In genomic region chr19:38841787-38842438, GRCh38 we compare ENCODE assay signal across 13 cellular contexts. TPM values are rescaled to one million over a fixed set of nuclear protein-coding genes. Genes with fewer than 3 reads are reported as not detected.
DNase-seq lines count a peak whose midpoint lies in the region; ATAC-seq, FAIRE-seq and TF ChIP-seq lines count a peak whose summit lies in the region.
"Had no signal": no experiment of that assay in that cellular context is flagged by ENCODE, and none has a peak within 500 bp of the region (broad histone marks: within the 10 kb centered on the region; RNA-seq: fewer than 3 reads in every experiment).

No MANE protein-coding gene starts in this region.

- in situ Hi-C loops in K562 (cut with MboI): no loop called here

- no peak for TF ChIP-seq CTCF in HCT116 (IDR thresholded peaks at IDR 0.05 in 2 of 3, conservative IDR thresholded peaks at IDR 0.05 in 1 of 3; ENCODE audit: borderline replicate concordance in 1 of 3, insufficient read depth in 1 of 3, low read depth in 2 of 3, low read length in 2 of 3)
- TF ChIP-seq CTCF in K562 (IDR thresholded peaks at IDR 0.05 in 2 of 3, conservative IDR thresholded peaks at IDR 0.05 in 1 of 3; ENCODE audit: insufficient read depth in 2 of 3, low read depth in 1 of 3, low read length in 3 of 3): no peak
- TF ChIP-seq CTCF in smooth muscle cell (IDR thresholded peaks at IDR 0.05; ENCODE audit: borderline replicate concordance, insufficient read depth, poor library complexity, severe bottlenecking): no peak

- CTCF ChIA-PET in HCT116 (lab: Charles Lee): no interaction called here
- CTCF ChIA-PET in K562 (lab: Yijun Ruan, JAX; ENCODE audit: low intra/inter-chr PET ratio): no interaction called here

- intact Hi-C loops in HCT116 (cut with micrococcal nuclease): no loop called here
- intact Hi-C loops in K562 (cut with micrococcal nuclease): no loop called here

- H3K9me1 ChIP-seq in K562 (ENCODE audit: control insufficient read depth, insufficient read depth, low read length): no peaks in the 10 kb centered on the region

- POLR2A ChIA-PET in HCT116 (lab: Charles Lee): no interaction called here
- POLR2A ChIA-PET in K562 (lab: Yijun Ruan, JAX): interaction anchor here (0.6 to 1.3 kb wide), 6 partner anchors 10 to 455 kb away, joined by 3 to 4 read pairs (median 3); partner anchors contain the start of gene ECH1

- WGBS in K562 (ENCODE audit: insufficient coverage, low coverage, missing lambda C conversion rate): 96% methylated on average over 19 of the region's 19 CpGs
- 97% methylated on average over 19 of the region's 19 CpGs for WGBS in smooth muscle cell (ENCODE audit: low lambda C conversion rate)

- H3F3A ChIP-seq in smooth muscle cell (ENCODE audit: low read depth): peaks cover 53% of the 10 kb centered on the region

- H3K9me2 ChIP-seq in HCT116 (ENCODE audit: insufficient read depth): no peaks in the 10 kb centered on the region

- no peak overlapping the region for H3K4me3 ChIP-seq in HCT116 (replicated peaks in 1 of 2; ENCODE audit: low read depth in 1 of 2, low read length in 2 of 2)
- no peak overlapping the region for H3K4me3 ChIP-seq in K562
- no peak overlapping the region for H3K4me3 ChIP-seq in smooth muscle cell

- TF ChIP-seq RAD21 in HCT116 (IDR thresholded peaks at IDR 0.05; ENCODE audit: low read depth) (no peak), K562 (CRISPR knock-in tag; conservative IDR thresholded peaks at IDR 0.05 in 1 of 2, IDR thresholded peaks at IDR 0.05 in 1 of 2) (no peak)

- H3K9me3 ChIP-seq in HCT116 (ENCODE audit: control insufficient read depth in 1 of 2, insufficient read depth in 1 of 2, low read depth in 1 of 2, low read length in 2 of 2) (no peaks in the 10 kb centered on the region), K562 (replicated peaks; ENCODE audit: control insufficient read depth, insufficient read depth, low read depth, low read length) (no peaks in the 10 kb centered on the region), smooth muscle cell (replicated peaks; ENCODE audit: low read depth) (no peaks in the 10 kb centered on the region)

- peaks cover 80 to 96% of the 10 kb centered on the region in 2 experiments for H3K36me3 ChIP-seq in HCT116 (ENCODE audit: control insufficient read depth in 1 of 2, insufficient read depth in 2 of 2, low read length in 2 of 2)
- H3K36me3 ChIP-seq in K562 (ENCODE audit: control insufficient read depth, insufficient read depth, low read length): peaks cover 99% of the 10 kb centered on the region
- H3K36me3 ChIP-seq in smooth muscle cell (ENCODE audit: low read depth): peaks cover 44% of the 10 kb centered on the region

- H4K20me1 ChIP-seq in HCT116 (ENCODE audit: insufficient read depth) (peaks cover 27% of the 10 kb centered on the region), K562 (replicated peaks; ENCODE audit: control insufficient read depth, insufficient read depth, low read length) (peaks cover 30% of the 10 kb centered on the region), smooth muscle cell (ENCODE audit: low read depth) (peaks cover 99% of the 10 kb centered on the region)

- H3K4me2 ChIP-seq in HCT116 (ENCODE audit: low read length) (no peak overlapping the region), K562 (ENCODE audit: insufficient read depth, low read length) (no peak overlapping the region), smooth muscle cell (no peak overlapping the region)

- ATAC-seq in HCT116 (no peak), K562 (no peak), HG02870 (IDR thresholded peaks at IDR 0.05; ENCODE audit: unreplicated experiment) (no peak), GM18907 (IDR thresholded peaks at IDR 0.05; ENCODE audit: unreplicated experiment) (no peak)

- no peak for TF ChIP-seq POLR2A in HCT116 (IDR thresholded peaks at IDR 0.05; ENCODE audit: borderline replicate concordance, extremely low read depth, insufficient read depth, insufficient read length)
- no peak for TF ChIP-seq POLR2A in K562 (conservative IDR thresholded peaks at IDR 0.05)

- no peak for TF ChIP-seq EP300 in K562 (IDR thresholded peaks at IDR 0.05; ENCODE audit: low read length)

- peaks cover 0 to 26% of the 10 kb centered on the region in 2 experiments; a peak in 2 of 4 replicates for H3K4me1 ChIP-seq in HCT116 (ENCODE audit: control insufficient read depth in 1 of 2, insufficient read depth in 2 of 2, low read length in 2 of 2)
- peaks cover 0 to 14% of the 10 kb centered on the region in 2 experiments; a peak in 4 of 5 replicates for H3K4me1 ChIP-seq in K562 (replicated peaks in 1 of 2; ENCODE audit: control insufficient read depth in 2 of 2, insufficient read depth in 2 of 2, low read length in 2 of 2)
- no peaks in the 10 kb centered on the region for H3K4me1 ChIP-seq in smooth muscle cell (ENCODE audit: low read depth)

- BruUV-seq in HCT116 (replicated peaks; lab: Mats Ljungman, UMichigan): TSS peak; percentile 0
- no TSS peak for BruUV-seq in K562 (replicated peaks; lab: Mats Ljungman, UMichigan)

- FAIRE-seq in K562 (lab: Jason Lieb, UNC) (no peak), GM19239 (lab: Jason Lieb, UNC) (no peak)
- FAIRE-seq: frontal cortex had no signal

- H2AFZ ChIP-seq in HCT116 (ENCODE audit: low read depth, low read length, poor library complexity, severe bottlenecking) (no peak overlapping the region), K562 (ENCODE audit: low read depth, low read length) (no peak overlapping the region), smooth muscle cell (ENCODE audit: low read depth) (no peak overlapping the region)

- H3K27ac ChIP-seq in HCT116 (ENCODE audit: low read depth, low read length): no peak overlapping the region
- peak overlapping the region; percentile 10; the same call in 1 of the 3 replicates for H3K27ac ChIP-seq in K562 (ENCODE audit: extremely low read depth, low read depth, low read length)
- peak overlapping the region; percentile 23 for H3K27ac ChIP-seq in smooth muscle cell (ENCODE audit: low read depth)

- H3K27me3 ChIP-seq in HCT116 (ENCODE audit: insufficient read depth, low read length) (no peaks in the 10 kb centered on the region), K562 (ENCODE audit: control insufficient read depth in 2 of 2, insufficient read depth in 2 of 2, low read length in 2 of 2) (no peaks in the 10 kb centered on the region), smooth muscle cell (ENCODE audit: low read depth) (no peaks in the 10 kb centered on the region)

- DNase-seq in HCT116 (ENCODE audit: low read depth, low spot score) (no peak), K562 (ENCODE audit: extremely low read depth in 1 of 4, low spot score in 3 of 4) (peak in 2 of 4 experiments; percentile 3 to 12), smooth muscle cell (lab: John Stamatoyannopoulos, UW; ENCODE audit: unreplicated experiment) (no peak), NCI-H446 treated with DMSO at 0.1 percent for 48 hours (lab: John Stamatoyannopoulos, UW) (no peak), GM19239 (ENCODE audit: insufficient read length, low spot score) (no peak)
- DNase-seq in activated CD4-positive, alpha-beta T cell treated with anti-CD3 and anti-CD28 coated beads for 48 hours: peak; percentile 44
- DNase-seq: NCI-H82 had no signal

- H3K79me2 ChIP-seq in HCT116 (ENCODE audit: insufficient read depth, low read length) (peaks cover 74% of the 10 kb centered on the region), K562 (ENCODE audit: control insufficient read depth, insufficient read depth, low read length) (peaks cover 60% of the 10 kb centered on the region), smooth muscle cell (ENCODE audit: low read depth) (peaks cover 69% of the 10 kb centered on the region)

- H3K9ac ChIP-seq in HCT116 (ENCODE audit: low read length) (no peak overlapping the region), K562 (ENCODE audit: insufficient read depth in 1 of 2, low read depth in 2 of 2, low read length in 2 of 2) (no peak overlapping the region; a peak in 1 of 4 replicates), smooth muscle cell (ENCODE audit: low read depth) (no peak overlapping the region)

- RAD21 ChIA-PET in HCT116 (lab: Charles Lee; ENCODE audit: low non-redundant PET in 1 of 2, low total read pairs in 2 of 2, uncharacterized antibody in 2 of 2, unreplicated experiment in 2 of 2): no interaction called here

RNA-seq across cellular contexts. Expression of gene HNRNPL, which starts 7.9 kb away (rescaled TPM):
- total RNA-seq in HCT116 (2021; ENCODE audit: unreplicated experiment) (551 TPM), K562 (2014; rRNA removed) (313 and 355 TPM in 2 replicates), K562 (2014; rRNA removed; fragmentation: Illumina TruSeq; extraction: Trizol) (375 and 414 TPM in 2 replicates), K562 (2015; rRNA removed; fragmentation: Illumina TruSeq; extraction: Trizol) (274 and 290 TPM in 2 replicates), K562 (2021) (579 and 605 TPM in 2 replicates), smooth muscle cell (170 and 174 TPM in 2 replicates)
- 391 and 470 TPM in 2 replicates for polyA plus RNA-seq in HCT116 (2012)
- 270 and 391 TPM in 2 replicates for total RNA-seq in K562 (2011; cell fraction: chromatin; rRNA removed; ENCODE audit: low replicate concordance)
- 228 and 234 TPM in 2 replicates for total RNA-seq in K562 (2011; cell fraction: nucleolus; rRNA removed)
- 270 and 297 TPM in 2 replicates for total RNA-seq in K562 (2011; cell fraction: nucleoplasm; rRNA removed)
- polyA plus RNA-seq in K562 (2011; rRNA removed) (284 and 572 TPM in 2 replicates), K562 (2014; fragmentation: Illumina TruSeq; extraction: Trizol) (550 and 610 TPM in 2 replicates), K562 (2014; fragmentation: Nextera tagmentation; extraction: Ambion mirVana) (10 to 100 TPM; 39.5 to 51.4 TPM), K562 (2014; rRNA removed) (271 and 299 TPM in 2 replicates), smooth muscle cell (158 and 173 TPM in 2 replicates)
- 251 and 262 TPM in 2 replicates for polyA plus RNA-seq in K562 (2011; cell fraction: cytosol; rRNA removed)
- polyA plus RNA-seq in K562 (2011; cell fraction: nucleus; rRNA removed): 342 and 362 TPM in 2 replicates
- polyA plus RNA-seq in K562 (2012): 353 and 512 TPM in 2 replicates
- polyA minus RNA-seq in K562 (2011; rRNA and poly(A)+ RNA removed): 359 and 423 TPM in 2 replicates
- 278 and 317 TPM in 2 replicates for polyA minus RNA-seq in K562 (2011; cell fraction: cytosol; rRNA and poly(A)+ RNA removed)
- 71.0 and 135 TPM in 2 replicates for polyA minus RNA-seq in K562 (2011; cell fraction: nucleus; rRNA and poly(A)+ RNA removed)

RNA-seq across cellular contexts. Expression of gene ECH1, which starts 10.3 kb away (rescaled TPM):
- total RNA-seq in HCT116 (2021; ENCODE audit: unreplicated experiment) (81.3 TPM), K562 (2014; rRNA removed) (67.3 and 69.6 TPM in 2 replicates), K562 (2014; rRNA removed; fragmentation: Illumina TruSeq; extraction: Trizol) (40.1 and 58.0 TPM in 2 replicates), K562 (2015; rRNA removed; fragmentation: Illumina TruSeq; extraction: Trizol) (84.9 and 98.2 TPM in 2 replicates), K562 (2021) (89.2 and 91.7 TPM in 2 replicates), smooth muscle cell (41.4 and 47.6 TPM in 2 replicates)
- polyA plus RNA-seq in HCT116 (2012): 110 and 119 TPM in 2 replicates
- 23.7 and 41.8 TPM in 2 replicates for total RNA-seq in K562 (2011; cell fraction: chromatin; rRNA removed; ENCODE audit: low replicate concordance)
- total RNA-seq in K562 (2011; cell fraction: nucleolus; rRNA removed): 32.6 and 33.9 TPM in 2 replicates
- total RNA-seq in K562 (2011; cell fraction: nucleoplasm; rRNA removed): 34.1 and 35.9 TPM in 2 replicates
- polyA plus RNA-seq in K562 (2011; rRNA removed) (67.3 and 115 TPM in 2 replicates), K562 (2014; fragmentation: Illumina TruSeq; extraction: Trizol) (133 TPM in 2 replicates), K562 (2014; fragmentation: Nextera tagmentation; extraction: Ambion mirVana) (10 to 100 TPM; 47.5 to 99.9 TPM), K562 (2014; rRNA removed) (55.2 and 118 TPM in 2 replicates), smooth muscle cell (142 and 154 TPM in 2 replicates)
- polyA plus RNA-seq in K562 (2011; cell fraction: cytosol; rRNA removed): 133 and 134 TPM in 2 replicates
- polyA plus RNA-seq in K562 (2011; cell fraction: nucleus; rRNA removed): 175 and 195 TPM in 2 replicates
- 242 and 243 TPM in 2 replicates for polyA plus RNA-seq in K562 (2012)
- 53.8 and 60.0 TPM in 2 replicates for polyA minus RNA-seq in K562 (2011; rRNA and poly(A)+ RNA removed)
- polyA minus RNA-seq in K562 (2011; cell fraction: cytosol; rRNA and poly(A)+ RNA removed): 38.6 and 49.9 TPM in 2 replicates
- 19.5 and 24.9 TPM in 2 replicates for polyA minus RNA-seq in K562 (2011; cell fraction: nucleus; rRNA and poly(A)+ RNA removed)

RNA-seq across cellular contexts. Expression of gene LGALS4, which starts 29.2 kb away (rescaled TPM):
- total RNA-seq in HCT116 (2021; ENCODE audit: unreplicated experiment) (0.86 TPM), K562 (2014; rRNA removed) (not detected in 2 replicates), K562 (2014; rRNA removed; fragmentation: Illumina TruSeq; extraction: Trizol) (not detected in 2 replicates), K562 (2015; rRNA removed; fragmentation: Illumina TruSeq; extraction: Trizol) (0.18 TPM in 1 of 2 replicates, not detected in the other), K562 (2021) (1.1 and 1.8 TPM in 2 replicates), smooth muscle cell (not detected in 2 replicates)
- polyA plus RNA-seq in HCT116 (2012): 0.19 and 0.36 TPM in 2 replicates
- 0.95 and 3.4 TPM in 2 replicates for total RNA-seq in K562 (2011; cell fraction: chromatin; rRNA removed; ENCODE audit: low replicate concordance)
- total RNA-seq in K562 (2011; cell fraction: nucleolus; rRNA removed): 2.1 and 2.7 TPM in 2 replicates
- 0.61 and 0.95 TPM in 2 replicates for total RNA-seq in K562 (2011; cell fraction: nucleoplasm; rRNA removed)
- polyA plus RNA-seq in K562 (2011; rRNA removed) (0.31 and 0.38 TPM in 2 replicates), K562 (2014; fragmentation: Illumina TruSeq; extraction: Trizol) (0.17 and 0.36 TPM in 2 replicates), K562 (2014; fragmentation: Nextera tagmentation; extraction: Ambion mirVana) (under 1 TPM in 1 of 2 experiments, not detected in 1; 0.08 TPM), K562 (2014; rRNA removed) (0.29 TPM in 1 of 2 replicates, not detected in the other), smooth muscle cell (1.3 and 2.4 TPM in 2 replicates)
- 0.25 and 0.96 TPM in 2 replicates for polyA plus RNA-seq in K562 (2011; cell fraction: cytosol; rRNA removed)
- polyA plus RNA-seq in K562 (2011; cell fraction: nucleus; rRNA removed): 3.1 and 3.7 TPM in 2 replicates
- 0.58 and 0.64 TPM in 2 replicates for polyA plus RNA-seq in K562 (2012)
- polyA minus RNA-seq in K562 (2011; rRNA and poly(A)+ RNA removed): 0.14 TPM in 1 of 2 replicates, not detected in the other
- not detected in 2 replicates for polyA minus RNA-seq in K562 (2011; cell fraction: cytosol; rRNA and poly(A)+ RNA removed)
- polyA minus RNA-seq in K562 (2011; cell fraction: nucleus; rRNA and poly(A)+ RNA removed): 0.67 TPM in 1 of 2 replicates, not detected in the other
- total RNA-seq: M059J, temporal lobe had no signal

RNA-seq across cellular contexts. Expression of gene RINL, which starts 36.2 kb away (rescaled TPM):
- 28.6 TPM for total RNA-seq in HCT116 (2021; ENCODE audit: unreplicated experiment)
- 27.0 and 28.7 TPM in 2 replicates for polyA plus RNA-seq in HCT116 (2012)
- total RNA-seq in K562 (2011; cell fraction: chromatin; rRNA removed; ENCODE audit: low replicate concordance): 12.5 and 23.7 TPM in 2 replicates
- 11.8 and 15.2 TPM in 2 replicates for total RNA-seq in K562 (2011; cell fraction: nucleolus; rRNA removed)
- 11.6 and 13.7 TPM in 2 replicates for total RNA-seq in K562 (2011; cell fraction: nucleoplasm; rRNA removed)
- 5.1 TPM in 2 replicates for total RNA-seq in K562 (2014; rRNA removed)
- total RNA-seq in K562 (2014; rRNA removed; fragmentation: Illumina TruSeq; extraction: Trizol): 3.1 and 3.7 TPM in 2 replicates
- total RNA-seq in K562 (2015; rRNA removed; fragmentation: Illumina TruSeq; extraction: Trizol): 4.1 and 5.3 TPM in 2 replicates
- total RNA-seq in K562 (2021): 5.9 and 6.2 TPM in 2 replicates
- 10.9 and 17.3 TPM in 2 replicates for polyA plus RNA-seq in K562 (2011; rRNA removed)
- polyA plus RNA-seq in K562 (2011; cell fraction: cytosol; rRNA removed): 10.6 and 12.7 TPM in 2 replicates
- polyA plus RNA-seq in K562 (2011; cell fraction: nucleus; rRNA removed): 18.6 and 22.5 TPM in 2 replicates
- polyA plus RNA-seq in K562 (2012): 5.2 and 22.0 TPM in 2 replicates
- polyA plus RNA-seq in K562 (2014; fragmentation: Illumina TruSeq; extraction: Trizol): 3.8 and 4.9 TPM in 2 replicates
- 1 to 10 TPM in 1 of 2 experiments, under 1 TPM in 1; 0.82 to 1.1 TPM for polyA plus RNA-seq in K562 (2014; fragmentation: Nextera tagmentation; extraction: Ambion mirVana)
- 4.9 and 5.0 TPM in 2 replicates for polyA plus RNA-seq in K562 (2014; rRNA removed)
- 4.1 and 5.7 TPM in 2 replicates for polyA minus RNA-seq in K562 (2011; rRNA and poly(A)+ RNA removed)
- polyA minus RNA-seq in K562 (2011; cell fraction: cytosol; rRNA and poly(A)+ RNA removed): 3.1 and 8.8 TPM in 2 replicates
- polyA minus RNA-seq in K562 (2011; cell fraction: nucleus; rRNA and poly(A)+ RNA removed): 6.2 and 11.0 TPM in 2 replicates
- 2.4 and 3.0 TPM in 2 replicates for total RNA-seq in smooth muscle cell
- polyA plus RNA-seq in smooth muscle cell: 2.0 and 4.8 TPM in 2 replicates

RNA-seq across cellular contexts. Expression of gene LGALS7B, which starts 52.9 kb away (rescaled TPM):
- 2.4 TPM for total RNA-seq in HCT116 (2021; ENCODE audit: unreplicated experiment)
- polyA plus RNA-seq in HCT116 (2012): 1.4 and 2.0 TPM in 2 replicates
- total RNA-seq in K562 (2011; cell fraction: chromatin; rRNA removed; ENCODE audit: low replicate concordance): not detected in 2 replicates
- total RNA-seq in K562 (2011; cell fraction: nucleolus; rRNA removed): not detected in 2 replicates
- not detected in 2 replicates for total RNA-seq in K562 (2011; cell fraction: nucleoplasm; rRNA removed)
- not detected in 2 replicates for total RNA-seq in K562 (2014; rRNA removed)
- not detected in 2 replicates for total RNA-seq in K562 (2014; rRNA removed; fragmentation: Illumina TruSeq; extraction: Trizol)
- total RNA-seq in K562 (2015; rRNA removed; fragmentation: Illumina TruSeq; extraction: Trizol): not detected in 2 replicates
- total RNA-seq in K562 (2021): not detected in 2 replicates
- polyA plus RNA-seq in K562 (2011; rRNA removed): not detected in 2 replicates
- not detected in 2 replicates for polyA plus RNA-seq in K562 (2011; cell fraction: cytosol; rRNA removed)
- polyA plus RNA-seq in K562 (2011; cell fraction: nucleus; rRNA removed): not detected in 2 replicates
- not detected in 2 replicates for polyA plus RNA-seq in K562 (2012)
- polyA plus RNA-seq in K562 (2014; fragmentation: Illumina TruSeq; extraction: Trizol): not detected in 2 replicates
- not detected for polyA plus RNA-seq in K562 (2014; fragmentation: Nextera tagmentation; extraction: Ambion mirVana)
- not detected in 2 replicates for polyA plus RNA-seq in K562 (2014; rRNA removed)
- polyA minus RNA-seq in K562 (2011; rRNA and poly(A)+ RNA removed): not detected in 2 replicates
- polyA minus RNA-seq in K562 (2011; cell fraction: cytosol; rRNA and poly(A)+ RNA removed): not detected in 2 replicates
- polyA minus RNA-seq in K562 (2011; cell fraction: nucleus; rRNA and poly(A)+ RNA removed): not detected in 2 replicates
- total RNA-seq in smooth muscle cell: 3.0 TPM in 1 of 2 replicates, not detected in the other
- 0.56 TPM in 1 of 2 replicates, not detected in the other for polyA plus RNA-seq in smooth muscle cell
- total RNA-seq: cardiac septum, frontal cortex, M059J had no signal

Comparison
In these comparisons a context has a peak if more than half of its experiments do, and no peak if none do; other contexts are left out.
1. Of the 22 proteins assayed by ChIP-seq in both K562 and HCT116: peak only in K562: ZBTB33; only in HCT116: POLR2AphosphoS5; in both: none; in neither: 20.